In genomic region chr3:129616291-129616690, GRCh38 we compare ENCODE assay signal across 17 cellular contexts. TPM values are rescaled to one million over a fixed set of nuclear protein-coding genes. Genes with fewer than 3 reads are reported as not detected.
DNase-seq lines count a peak whose midpoint lies in the region; ATAC-seq, FAIRE-seq and TF ChIP-seq lines count a peak whose summit lies in the region.
"Had no signal": no experiment of that assay in that cellular context is flagged by ENCODE, and none has a peak within 500 bp of the region (broad histone marks: within the 10 kb centered on the region; RNA-seq: fewer than 3 reads in every experiment).

No MANE protein-coding gene starts in this region.

- ATAC-seq in Right ventricle myocardium inferior, result no peak
- no peak for ATAC-seq in left ventricle myocardium superior
- ATAC-seq in HepG2, result peak; percentile 12
- ATAC-seq in sciatic nerve, result no peak
- no peak for ATAC-seq in HG03045 (IDR thresholded peaks at IDR 0.05; ENCODE audit: unreplicated experiment)
- ATAC-seq in GM18511 (IDR thresholded peaks at IDR 0.05; ENCODE audit: unreplicated experiment), result no peak

- FAIRE-seq in HepG2 (lab: Jason Lieb, UNC), result no peak
- FAIRE-seq: H54 had no signal

- intact Hi-C loops in Right ventricle myocardium inferior (cut with DNase I) (no loop called here), left ventricle myocardium superior (cut with micrococcal nuclease) (no loop called here), HepG2 (cut with micrococcal nuclease; ENCODE audit: unreplicated experiment) (no loop called here), sciatic nerve (cut with DNase I) (no loop called here), vagina (cut with DNase I) (no loop called here)

- no peaks in the 10 kb centered on the region for H3K79me2 ChIP-seq in HepG2 (ENCODE audit: insufficient read depth, low read length)

- POLR2A ChIA-PET in HepG2 (lab: Yijun Ruan, JAX), result interaction anchor here (1.2 to 2.0 kb wide), 2 partner anchors 10 to 20 kb away, joined by 4 to 9 read pairs; no protein-coding TSS in a partner anchor

- 0% methylated on average over 4 of the region's 8 CpGs for WGBS in HepG2 (ENCODE audit: low lambda C conversion rate)

- TF ChIP-seq CTCF in HepG2 (CRISPR knock-in tag; IDR thresholded peaks at IDR 0.05) (no peak), vagina (IDR thresholded peaks at IDR 0.05) (no peak)

- H2AFZ ChIP-seq in HepG2 (ENCODE audit: low read length), result no peak overlapping the region

- DNase-seq in Right ventricle myocardium inferior (ENCODE audit: missing footprints), result peak; percentile 56
- DNase-seq in left ventricle myocardium superior, result no peak
- DNase-seq in HepG2 (ENCODE audit: low spot score), result no peak
- peak; percentile 63 for DNase-seq in sciatic nerve (ENCODE audit: low spot score)
- DNase-seq in vagina (ENCODE audit: extremely low spot score in 2 of 2), result no peak
- DNase-seq in HPDE6-E6E7 (ENCODE audit: extremely low spot score), result no peak
- DNase-seq: 8988T; activated naive CD4-positive, alpha-beta T cell treated with anti-CD3 and anti-CD28 coated beads, Interleukin-2, amount 10 ng/mL, durations not matched to agents 7 days and 5 days; effector CD8-positive, alpha-beta T cell; naive B cell; NCI-H146; stimulated activated CD4-positive, alpha-beta T cell treated with anti-CD3 and anti-CD28 coated beads, Interleukin-2, amount 100 ng/mL, for 24 hours; testis had no signal

- BruUV-seq in HepG2 (replicated peaks; lab: Mats Ljungman, UMichigan), result no TSS peak

- peak overlapping the region; percentile 18; the same call in 1 of the 2 replicates for H3K9ac ChIP-seq in HepG2 (ENCODE audit: insufficient read depth, low read depth, low read length)

- CTCF ChIA-PET in HepG2 (lab: Yijun Ruan, JAX; ENCODE audit: low intra/inter-chr PET ratio, low total read pairs), result no interaction called here

- TF ChIP-seq RAD21 in HepG2 (CRISPR knock-in tag; IDR thresholded peaks at IDR 0.05), result no peak

- H3K4me1 ChIP-seq in HepG2 (ENCODE audit: insufficient read depth, low read length) (peaks cover 91% of the 10 kb centered on the region), vagina (peaks cover 43% of the 10 kb centered on the region)

- H3K27me3 ChIP-seq in HepG2 (ENCODE audit: control insufficient read depth in 1 of 2, insufficient read depth in 2 of 2, low read length in 2 of 2) (no peaks in the 10 kb centered on the region; a peak in 1 of 5 replicates), vagina (no peaks in the 10 kb centered on the region)
- H3K27me3 ChIP-seq: testis had no signal

- TF ChIP-seq POLR2A in HepG2 (IDR thresholded peaks at IDR 0.05; ENCODE audit: insufficient read depth in 1 of 2, low read depth in 2 of 2, low read length in 2 of 2), result no peak
- TF ChIP-seq POLR2A in vagina (IDR thresholded peaks at IDR 0.05), result no peak

- peak overlapping the region in 2 of 3 experiments; percentile 37 to 65; a peak in 3 of 6 replicates for H3K4me3 ChIP-seq in HepG2 (replicated peaks in 1 of 3; ENCODE audit: insufficient read depth in 1 of 3, low read depth in 2 of 3, low read length in 3 of 3)
- no peak overlapping the region for H3K4me3 ChIP-seq in vagina
- H3K4me3 ChIP-seq: testis had no signal

- no peaks in the 10 kb centered on the region for H4K20me1 ChIP-seq in HepG2 (ENCODE audit: insufficient read depth, low read length)

- H3K36me3 ChIP-seq in HepG2 (replicated peaks in 1 of 2; ENCODE audit: control insufficient read depth in 1 of 2, insufficient read depth in 2 of 2, low read length in 2 of 2) (no peaks in the 10 kb centered on the region), vagina (no peaks in the 10 kb centered on the region)

- in situ Hi-C loops in HepG2 (cut with HindIII; ENCODE audit: extremely low pct_ligation_motif_present, low pct_unique_long_range_greater_than_20kb), result no loop called here

- H3K4me2 ChIP-seq in HepG2 (ENCODE audit: low read depth, low read length), result peak overlapping the region; percentile 69

- H3K27ac ChIP-seq in HepG2 (ENCODE audit: extremely low read length, insufficient read depth, low read length) (no peak overlapping the region), vagina (peak overlapping the region; percentile 78)
- H3K27ac ChIP-seq: C4-2B had no signal

- no peaks in the 10 kb centered on the region for H3K9me3 ChIP-seq in HepG2 (ENCODE audit: low read length)
- no peaks in the 10 kb centered on the region for H3K9me3 ChIP-seq in vagina
- H3K9me3 ChIP-seq: testis had no signal

- TF ChIP-seq EP300 in HepG2 (IDR thresholded peaks at IDR 0.05; ENCODE audit: low read depth in 2 of 2, low read length in 2 of 2), result no peak
- TF ChIP-seq EP300 in HepG2 (CRISPR knock-in tag; IDR thresholded peaks at IDR 0.05; ENCODE audit: borderline replicate concordance), result no peak

TF ChIP-seq in HepG2, 621 proteins besides CTCF, POLR2A, EP300 and RAD21 (continues in another document):
- TF ChIP-seq ZNF446 (CRISPR knock-in tag; IDR thresholded peaks at IDR 0.05), result no peak
- no peak for TF ChIP-seq NFKB2 (CRISPR knock-in tag; IDR thresholded peaks at IDR 0.05; ENCODE audit: borderline replicate concordance)
- TF ChIP-seq, protein P1, sequence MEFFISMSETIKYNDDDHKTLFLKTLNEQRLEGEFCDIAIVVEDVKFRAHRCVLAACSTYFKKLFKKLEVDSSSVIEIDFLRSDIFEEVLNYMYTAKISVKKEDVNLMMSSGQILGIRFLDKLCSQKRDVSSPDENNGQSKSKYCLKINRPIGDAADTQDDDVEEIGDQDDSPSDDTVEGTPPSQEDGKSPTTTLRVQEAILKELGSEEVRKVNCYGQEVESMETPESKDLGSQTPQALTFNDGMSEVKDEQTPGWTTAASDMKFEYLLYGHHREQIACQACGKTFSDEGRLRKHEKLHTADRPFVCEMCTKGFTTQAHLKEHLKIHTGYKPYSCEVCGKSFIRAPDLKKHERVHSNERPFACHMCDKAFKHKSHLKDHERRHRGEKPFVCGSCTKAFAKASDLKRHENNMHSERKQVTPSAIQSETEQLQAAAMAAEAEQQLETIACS (CRISPR knock-in tag; IDR thresholded peaks at IDR 0.05), result no peak
- TF ChIP-seq, protein P2, sequence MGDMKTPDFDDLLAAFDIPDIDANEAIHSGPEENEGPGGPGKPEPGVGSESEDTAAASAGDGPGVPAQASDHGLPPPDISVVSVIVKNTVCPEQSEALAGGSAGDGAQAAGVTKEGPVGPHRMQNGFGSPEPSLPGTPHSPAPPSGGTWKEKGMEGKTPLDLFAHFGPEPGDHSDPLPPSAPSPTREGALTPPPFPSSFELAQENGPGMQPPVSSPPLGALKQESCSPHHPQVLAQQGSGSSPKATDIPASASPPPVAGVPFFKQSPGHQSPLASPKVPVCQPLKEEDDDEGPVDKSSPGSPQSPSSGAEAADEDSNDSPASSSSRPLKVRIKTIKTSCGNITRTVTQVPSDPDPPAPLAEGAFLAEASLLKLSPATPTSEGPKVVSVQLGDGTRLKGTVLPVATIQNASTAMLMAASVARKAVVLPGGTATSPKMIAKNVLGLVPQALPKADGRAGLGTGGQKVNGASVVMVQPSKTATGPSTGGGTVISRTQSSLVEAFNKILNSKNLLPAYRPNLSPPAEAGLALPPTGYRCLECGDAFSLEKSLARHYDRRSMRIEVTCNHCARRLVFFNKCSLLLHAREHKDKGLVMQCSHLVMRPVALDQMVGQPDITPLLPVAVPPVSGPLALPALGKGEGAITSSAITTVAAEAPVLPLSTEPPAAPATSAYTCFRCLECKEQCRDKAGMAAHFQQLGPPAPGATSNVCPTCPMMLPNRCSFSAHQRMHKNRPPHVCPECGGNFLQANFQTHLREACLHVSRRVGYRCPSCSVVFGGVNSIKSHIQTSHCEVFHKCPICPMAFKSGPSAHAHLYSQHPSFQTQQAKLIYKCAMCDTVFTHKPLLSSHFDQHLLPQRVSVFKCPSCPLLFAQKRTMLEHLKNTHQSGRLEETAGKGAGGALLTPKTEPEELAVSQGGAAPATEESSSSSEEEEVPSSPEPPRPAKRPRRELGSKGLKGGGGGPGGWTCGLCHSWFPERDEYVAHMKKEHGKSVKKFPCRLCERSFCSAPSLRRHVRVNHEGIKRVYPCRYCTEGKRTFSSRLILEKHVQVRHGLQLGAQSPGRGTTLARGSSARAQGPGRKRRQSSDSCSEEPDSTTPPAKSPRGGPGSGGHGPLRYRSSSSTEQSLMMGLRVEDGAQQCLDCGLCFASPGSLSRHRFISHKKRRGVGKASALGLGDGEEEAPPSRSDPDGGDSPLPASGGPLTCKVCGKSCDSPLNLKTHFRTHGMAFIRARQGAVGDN (CRISPR knock-in tag; IDR thresholded peaks at IDR 0.05), result peak; percentile 70
- 0 out of 2 replicates have a peak, but pooled peaks have one; percentile 25 for TF ChIP-seq ZBTB7A (CRISPR knock-in tag; IDR thresholded peaks at IDR 0.05)
- TF ChIP-seq BHLHE40 (IDR thresholded peaks at IDR 0.05; ENCODE audit: low read length), result peak; percentile 47; the same call in 1 of the 2 replicates
- 0 out of 2 replicates have a peak, but pooled peaks have one; percentile 18 for TF ChIP-seq SAP130 (CRISPR knock-in tag; IDR thresholded peaks at IDR 0.05; ENCODE audit: low read depth)
- TF ChIP-seq ZNF296 (CRISPR knock-in tag; conservative IDR thresholded peaks at IDR 0.05), result no peak

RNA-seq across cellular contexts. Expression of gene PLXND1, which starts 9.8 kb away (rescaled TPM):
- total RNA-seq in Right ventricle myocardium inferior (66.3 TPM), left ventricle myocardium superior (56.6 TPM), HepG2 (2016; rRNA removed; fragmentation: Illumina TruSeq; extraction: Trizol) (15.9 and 25.3 TPM in 2 replicates), sciatic nerve (319 TPM), vagina (96.5 TPM)
- total RNA-seq in HepG2 (2016; cell fraction: cytosol; rRNA removed; fragmentation: Illumina TruSeq; extraction: Trizol; ENCODE audit: low read depth), result 6.6 and 10.2 TPM in 2 replicates
- total RNA-seq in HepG2 (2016; cell fraction: insoluble cytoplasmic fraction; rRNA removed; fragmentation: Illumina TruSeq; extraction: Trizol), result 17.4 and 18.7 TPM in 2 replicates
- total RNA-seq in HepG2 (2016; cell fraction: membrane; rRNA removed; fragmentation: Illumina TruSeq; extraction: Trizol), result 20.1 and 23.5 TPM in 2 replicates
- total RNA-seq in HepG2 (2016; cell fraction: nucleus; rRNA removed; fragmentation: Illumina TruSeq; extraction: Trizol), result 31.2 and 42.9 TPM in 2 replicates
- 42.0 and 51.9 TPM in 2 replicates for polyA plus RNA-seq in HepG2 (2011; rRNA removed)
- 32.8 and 38.1 TPM in 2 replicates for polyA plus RNA-seq in HepG2 (2011; cell fraction: cytosol; rRNA removed)
- 227 and 266 TPM in 2 replicates for polyA plus RNA-seq in HepG2 (2011; cell fraction: nucleus; rRNA removed)
- polyA plus RNA-seq in HepG2 (2012), result 48.7 and 95.9 TPM in 2 replicates
- polyA plus RNA-seq in HepG2 (2016; cell fraction: cytosol; fragmentation: Illumina TruSeq; extraction: Trizol; ENCODE audit: low read depth), result 4.4 and 4.6 TPM in 2 replicates
- 20.5 and 26.7 TPM in 2 replicates for polyA plus RNA-seq in HepG2 (2016; cell fraction: insoluble cytoplasmic fraction; fragmentation: Illumina TruSeq; extraction: Trizol; ENCODE audit: low read depth)
- polyA plus RNA-seq in HepG2 (2016; cell fraction: membrane; fragmentation: Illumina TruSeq; extraction: Trizol; ENCODE audit: low read depth), result 14.3 and 14.5 TPM in 2 replicates
- 87.9 and 89.2 TPM in 2 replicates for polyA plus RNA-seq in HepG2 (2016; cell fraction: nucleus; fragmentation: Illumina TruSeq; extraction: Trizol; ENCODE audit: insufficient read depth, low read depth)
- 25.6 and 59.9 TPM in 2 replicates for polyA minus RNA-seq in HepG2 (2011; rRNA and poly(A)+ RNA removed; ENCODE audit: low replicate concordance)
- polyA minus RNA-seq in HepG2 (2011; cell fraction: cytosol; rRNA and poly(A)+ RNA removed), result 30.9 and 54.1 TPM in 2 replicates
- 61.7 and 71.7 TPM in 2 replicates for polyA minus RNA-seq in HepG2 (2011; cell fraction: nucleus; rRNA and poly(A)+ RNA removed)

Comparison
In these comparisons a context has a peak if more than half of its experiments do, and no peak if none do; other contexts are left out.
1. DNase-seq: peak in Right ventricle myocardium inferior (single experiment) and sciatic nerve (single experiment); none in left ventricle myocardium superior (single experiment), HepG2 (single experiment), vagina (0 of 2) and HPDE6-E6E7 (single experiment).
2. H3K4me3 ChIP-seq: peak in HepG2 (2 of 3); none in vagina (0 of 2).